11 cellular contexts compared by ENCODE assay signal in genomic region chr3:143445118-143445517, GRCh38.
DNase-seq lines count a peak whose midpoint lies in the region; ATAC-seq, FAIRE-seq and TF ChIP-seq lines count a peak whose summit lies in the region.
"Had no signal": no experiment of that assay in that cellular context is flagged by ENCODE, and none has a peak within 500 bp of the region (broad histone marks: within the 10 kb centered on the region; RNA-seq: fewer than 3 reads in every experiment).

No MANE protein-coding gene starts in this region.

- no peak overlapping the region for H3K4me3 ChIP-seq in Caco-2 (ENCODE audit: low read depth, low read length)
- H3K4me3 ChIP-seq: thoracic aorta had no signal

- POLR2A ChIA-PET in Caco-2 (lab: Charles Lee): no interaction called here

- no peak overlapping the region for H3K4me3 Mint-ChIP-seq in chondrocyte (ENCODE audit: unreplicated experiment)
- H3K4me3 Mint-ChIP-seq in Caco-2 (ENCODE audit: unreplicated experiment): no peak overlapping the region

- peaks cover 4% of the 10 kb centered on the region for H3K9me3 Mint-ChIP-seq in chondrocyte (ENCODE audit: low read depth)
- H3K9me3 Mint-ChIP-seq in Caco-2 (ENCODE audit: unreplicated experiment): no peaks in the 10 kb centered on the region

- no peak for TF ChIP-seq POLR2A in GM12892 (IDR thresholded peaks at IDR 0.05; ENCODE audit: low read depth, low read length)

- DNase-seq in GM12892 (ENCODE audit: insufficient read length): no peak
- peak; percentile 49 for DNase-seq in epithelial cell of prostate (ENCODE audit: low read depth, low spot score)
- DNase-seq in chondrocyte (ENCODE audit: low spot score): no peak
- DNase-seq in Caco-2: no peak
- no peak for DNase-seq in NCI-H1417 treated with DMSO at 0.1 percent for 48 hours (lab: John Stamatoyannopoulos, UW)
- no peak for DNase-seq in CD1c-positive myeloid dendritic cell (ENCODE audit: extremely low spot score)
- DNase-seq: activated naive CD4-positive, alpha-beta T cell treated with anti-CD3 and anti-CD28 coated beads, Interleukin-2, amount 50 U/mL, for 16 hours; SHP77 treated with DMSO at 0.1 percent for 48 hours had no signal

- no TSS peak for BruUV-seq in Caco-2 (replicated peaks; lab: Mats Ljungman, UMichigan)

- peak; percentile 72 for ATAC-seq in GM21360 (IDR thresholded peaks at IDR 0.05; ENCODE audit: unreplicated experiment)
- ATAC-seq in HG03378 (IDR thresholded peaks at IDR 0.05; ENCODE audit: unreplicated experiment): peak; percentile 92

- peak overlapping the region; percentile 90 for H3K27ac ChIP-seq in epithelial cell of prostate
- H3K27ac ChIP-seq: thoracic aorta had no signal

- CTCF ChIA-PET in Caco-2 (lab: Charles Lee): no interaction called here

- no peak overlapping the region for H3K27ac Mint-ChIP-seq in chondrocyte (ENCODE audit: unreplicated experiment)
- no peak overlapping the region for H3K27ac Mint-ChIP-seq in Caco-2 (ENCODE audit: unreplicated experiment)

- no peaks in the 10 kb centered on the region; the same call in 1 of the 2 replicates for H3K27me3 ChIP-seq in Caco-2 (replicated peaks; ENCODE audit: control insufficient read depth, insufficient read depth, low read length)

- no peaks in the 10 kb centered on the region for H3K9me3 ChIP-seq in Caco-2
- H3K9me3 ChIP-seq: thoracic aorta had no signal

- FAIRE-seq in GM12892 (lab: Jason Lieb, UNC): peak; percentile 40

- no peaks in the 10 kb centered on the region for H3K4me1 ChIP-seq in Caco-2

- TF ChIP-seq CTCF in chondrocyte (IDR thresholded peaks at IDR 0.05) (no peak), Caco-2 (IDR thresholded peaks at IDR 0.05; ENCODE audit: insufficient read depth in 1 of 2, low read depth in 1 of 2, low read length in 1 of 2, severe bottlenecking in 1 of 2, unreplicated experiment in 1 of 2) (no peak)

- H3K27me3 Mint-ChIP-seq in chondrocyte (ENCODE audit: low read depth): no peaks in the 10 kb centered on the region
- H3K27me3 Mint-ChIP-seq in Caco-2 (ENCODE audit: insufficient read depth, unreplicated experiment): peaks cover 14% of the 10 kb centered on the region

- no peaks in the 10 kb centered on the region for H3K36me3 Mint-ChIP-seq in chondrocyte (ENCODE audit: low read depth)
- H3K36me3 Mint-ChIP-seq in Caco-2 (ENCODE audit: insufficient read depth, unreplicated experiment): peaks cover 5% of the 10 kb centered on the region

- peaks cover 25% of the 10 kb centered on the region for H3K4me1 Mint-ChIP-seq in chondrocyte (ENCODE audit: low read depth)
- H3K4me1 Mint-ChIP-seq in Caco-2 (ENCODE audit: low read depth, unreplicated experiment): no peaks in the 10 kb centered on the region

- no peaks in the 10 kb centered on the region for H3K36me3 ChIP-seq in Caco-2 (ENCODE audit: control insufficient read depth, insufficient read depth, low read length)
- H3K36me3 ChIP-seq: thoracic aorta had no signal

- intact Hi-C loops in Caco-2 (cut with micrococcal nuclease; ENCODE audit: unreplicated experiment): no loop called here
